Comparison of ENCODE assay signal across 23 cellular contexts in the genomic region with DNA sequence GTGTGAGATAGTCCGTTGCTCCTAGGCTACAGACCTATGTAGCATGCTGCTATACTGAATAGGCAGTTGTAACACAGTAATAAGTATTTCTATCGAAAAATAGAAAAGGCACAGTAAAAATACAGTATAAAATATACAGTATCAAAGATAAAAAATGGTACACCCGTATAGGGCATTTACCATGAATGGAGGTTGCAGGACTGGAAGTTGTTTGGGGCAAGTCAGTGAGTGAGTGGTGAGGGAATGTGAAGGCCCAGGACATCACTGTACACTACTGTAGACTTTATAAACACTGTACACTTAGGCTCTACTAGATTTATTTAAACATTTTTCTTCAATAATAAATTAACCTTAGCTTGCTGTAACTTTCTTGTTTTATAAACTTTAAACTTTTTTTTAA. TPM values are rescaled to one million over a fixed set of nuclear protein-coding genes. Genes with fewer than 3 reads are reported as not detected.
DNase-seq lines count a peak whose midpoint lies in the region; ATAC-seq and TF ChIP-seq lines count a peak whose summit lies in the region.
"Had no signal": no experiment of that assay in that cellular context is flagged by ENCODE, and none has a peak within 500 bp of the region (broad histone marks: within the 10 kb centered on the region; RNA-seq: fewer than 3 reads in every experiment).

No MANE protein-coding gene starts in this region.

- H2AFZ ChIP-seq in GM23248 = no peak overlapping the region
- no peak overlapping the region for H2AFZ ChIP-seq in smooth muscle cell (ENCODE audit: low read depth)

- TF ChIP-seq EP300 in gastroesophageal sphincter (IDR thresholded peaks at IDR 0.05) = no peak

- peaks cover 36% of the 10 kb centered on the region for H3K4me1 ChIP-seq in GM23248 (ENCODE audit: insufficient read depth)
- H3K4me1 ChIP-seq in RWPE2 (ENCODE audit: insufficient read depth, poor library complexity, severe bottlenecking) = peaks cover 28% of the 10 kb centered on the region
- H3K4me1 ChIP-seq in gastroesophageal sphincter = peaks cover 8 to 80% (median 13%) of the 10 kb centered on the region in 3 donors
- peaks cover 24% of the 10 kb centered on the region for H3K4me1 ChIP-seq in smooth muscle cell (ENCODE audit: low read depth)

- H3K36me3 ChIP-seq in GM23248 (ENCODE audit: low read depth) = no peaks in the 10 kb centered on the region
- H3K36me3 ChIP-seq in RWPE2 (ENCODE audit: low read depth) = peaks cover 12% of the 10 kb centered on the region
- no peaks in the 10 kb centered on the region for H3K36me3 ChIP-seq in gastroesophageal sphincter
- no peaks in the 10 kb centered on the region for H3K36me3 ChIP-seq in smooth muscle cell (ENCODE audit: low read depth)
- H3K36me3 ChIP-seq: right lobe of liver, suprapubic skin had no signal

- H3K27ac ChIP-seq in GM23248 (peak overlapping the region; percentile 87), RWPE2 (ENCODE audit: poor library complexity, severe bottlenecking) (peak overlapping the region; percentile 74), gastroesophageal sphincter (peak overlapping the region in 3 of 4 donors; percentile 71 to 99 (median 98)), smooth muscle cell (ENCODE audit: low read depth) (peak overlapping the region; percentile 72)
- H3K27ac ChIP-seq: HL-60, suprapubic skin had no signal

- peaks cover 0 to 4% (median 2%) of the 10 kb centered on the region in 3 donors for H3K36me3 Mint-ChIP-seq in naive thymus-derived CD8-positive, alpha-beta T cell
- H3K36me3 Mint-ChIP-seq: T-cell had no signal

- WGBS in GM23248 (ENCODE audit: low coverage in 1 of 2, low lambda C conversion rate in 2 of 2, missing lambda C conversion rate in 2 of 2), 2 experiments = 69 to 70% methylated on average over 3 of the region's 3 CpGs
- 48 to 56% methylated on average over 3 of the region's 3 CpGs for WGBS in gastroesophageal sphincter (ENCODE audit: low coverage in 1 of 2), 2 donors
- WGBS in smooth muscle cell (ENCODE audit: low lambda C conversion rate) = 95% methylated on average over 3 of the region's 3 CpGs

- peak overlapping the region; percentile 99 for H3K4me2 ChIP-seq in GM23248 (ENCODE audit: unreplicated experiment)
- H3K4me2 ChIP-seq in smooth muscle cell = no peak overlapping the region

- DNase-seq in GM23248 = no peak
- DNase-seq in RWPE2 (ENCODE audit: low spot score) = no peak
- no peak for DNase-seq in smooth muscle cell (lab: John Stamatoyannopoulos, UW; ENCODE audit: unreplicated experiment)
- no peak for DNase-seq in naive thymus-derived CD8-positive, alpha-beta T cell
- DNase-seq in activated T-cell treated with anti-CD3 and anti-CD28 coated beads, Interleukin-2, amount 50 U/mL, for 1 hour = no peak
- no peak for DNase-seq in AG08395 (ENCODE audit: low spot score)
- DNase-seq: activated naive CD4-positive, alpha-beta T cell treated with Interleukin-2 at 50 U/mL for 16 hours; activated T-cell treated with anti-CD3 and anti-CD28 coated beads, Interleukin-2, amount 50 U/mL, for 4 hours; amniotic stem cell; caudate nucleus; COR-L47; naive thymus-derived CD4-positive, alpha-beta T cell; NCI-H1105; NCI-H2029 treated with DMSO at 0.1 percent for 48 hours; right lobe of liver; SHP77 treated with DMSO at 0.1 percent for 48 hours; T-cell had no signal

- TF ChIP-seq POLR2A in gastroesophageal sphincter (IDR thresholded peaks at IDR 0.05) = no peak

- no peak overlapping the region for H3K27ac Mint-ChIP-seq in naive thymus-derived CD8-positive, alpha-beta T cell
- H3K27ac Mint-ChIP-seq: B cell; memory B cell; naive thymus-derived CD4-positive, alpha-beta T cell; T-cell had no signal

- POLR2A ChIA-PET in naive thymus-derived CD8-positive, alpha-beta T cell (lab: Charles Lee) = no interaction called here

- no peak for TF ChIP-seq CTCF in RWPE2 (IDR thresholded peaks at IDR 0.05; ENCODE audit: poor library complexity, severe bottlenecking)
- TF ChIP-seq CTCF in gastroesophageal sphincter (IDR thresholded peaks at IDR 0.05) = no peak
- no peak for TF ChIP-seq CTCF in smooth muscle cell (IDR thresholded peaks at IDR 0.05; ENCODE audit: borderline replicate concordance, insufficient read depth, poor library complexity, severe bottlenecking)

- H4K20me1 ChIP-seq in GM23248 (ENCODE audit: insufficient read depth) = no peaks in the 10 kb centered on the region
- H4K20me1 ChIP-seq in smooth muscle cell (ENCODE audit: low read depth) = peaks cover 5% of the 10 kb centered on the region

- H3F3A ChIP-seq in GM23248 (ENCODE audit: insufficient read depth) (peaks cover 35% of the 10 kb centered on the region), smooth muscle cell (ENCODE audit: low read depth) (peaks cover 4% of the 10 kb centered on the region)

- H3K9ac ChIP-seq in GM23248 (no peak overlapping the region; the same call in 1 of the 2 replicates), smooth muscle cell (ENCODE audit: low read depth) (no peak overlapping the region)

- peaks cover 0 to 2% (median 0%) of the 10 kb centered on the region in 9 donors for H3K9me3 Mint-ChIP-seq in naive thymus-derived CD8-positive, alpha-beta T cell
- H3K9me3 Mint-ChIP-seq: activated T-cell treated with anti-CD3 and anti-CD28 coated beads, Interleukin-2, amount 50 U/mL, for 4 hours; memory B cell had no signal

- H3K79me2 ChIP-seq in GM23248 (ENCODE audit: insufficient read depth) (peaks cover 67% of the 10 kb centered on the region), smooth muscle cell (ENCODE audit: low read depth) (peaks cover 66% of the 10 kb centered on the region)

- no peaks in the 10 kb centered on the region for H3K9me2 ChIP-seq in GM23248 (ENCODE audit: insufficient read depth)

- peaks cover 0 to 9% (median 4%) of the 10 kb centered on the region in 4 donors for H3K4me1 Mint-ChIP-seq in naive thymus-derived CD8-positive, alpha-beta T cell

- ATAC-seq in RWPE2 (ENCODE audit: low read depth) (no peak), gastroesophageal sphincter (no peak)
- no peak for ATAC-seq in naive thymus-derived CD8-positive, alpha-beta T cell
- ATAC-seq: activated T-cell treated with anti-CD3 and anti-CD28 coated beads, Interleukin-2, amount 50 U/mL, for 4 hours; HepG2; naive thymus-derived CD4-positive, alpha-beta T cell; right lobe of liver; T-cell had no signal

- H3K27me3 ChIP-seq in GM23248 (replicated peaks; ENCODE audit: insufficient read depth) (no peaks in the 10 kb centered on the region), RWPE2 (ENCODE audit: insufficient read depth, poor library complexity, severe bottlenecking) (no peaks in the 10 kb centered on the region), gastroesophageal sphincter (no peaks in the 10 kb centered on the region), smooth muscle cell (ENCODE audit: low read depth) (no peaks in the 10 kb centered on the region)
- H3K27me3 ChIP-seq: right lobe of liver, suprapubic skin had no signal

- H3K4me3 Mint-ChIP-seq in naive thymus-derived CD8-positive, alpha-beta T cell = no peak overlapping the region
- H3K4me3 Mint-ChIP-seq: activated T-cell treated with anti-CD3 and anti-CD28 coated beads, Interleukin-2, amount 50 U/mL, for 4 hours; B cell; memory B cell; naive thymus-derived CD4-positive, alpha-beta T cell; T-cell had no signal

- H3K9me3 ChIP-seq in GM23248 (ENCODE audit: low read depth) (no peaks in the 10 kb centered on the region), RWPE2 (ENCODE audit: severe bottlenecking) (no peaks in the 10 kb centered on the region), gastroesophageal sphincter (no peaks in the 10 kb centered on the region), smooth muscle cell (replicated peaks; ENCODE audit: low read depth) (no peaks in the 10 kb centered on the region)
- H3K9me3 ChIP-seq: right lobe of liver, suprapubic skin had no signal

- H3K4me3 ChIP-seq in GM23248 (no peak overlapping the region; the same call in 1 of the 2 replicates), RWPE2 (ENCODE audit: severe bottlenecking) (no peak overlapping the region), gastroesophageal sphincter (peak overlapping the region; percentile 67 to 89), smooth muscle cell (no peak overlapping the region)
- H3K4me3 ChIP-seq: suprapubic skin had no signal

- H3K27me3 Mint-ChIP-seq in naive thymus-derived CD8-positive, alpha-beta T cell = peaks cover 19 to 33% (median 23%) of the 10 kb centered on the region in 5 donors
- H3K27me3 Mint-ChIP-seq: memory B cell had no signal

- in situ Hi-C loops in GM23248 (cut with MboI) = no loop called here

RNA-seq across cellular contexts. Expression of gene MAP3K20, which starts 3.5 kb away (rescaled TPM):
- 55.0 and 57.3 TPM in 2 replicates for total RNA-seq in GM23248 (2014; rRNA removed; shearing (Covaris generic))
- polyA plus RNA-seq in GM23248 (2016; fragmentation: Nextera tagmentation; extraction: Ambion mirVana) = 68.9 and 71.6 TPM in 2 replicates
- 100 to 1,000 TPM; 318 to 496 (median 327) TPM for total RNA-seq in gastroesophageal sphincter
- total RNA-seq in smooth muscle cell = 29.2 and 35.1 TPM in 2 replicates
- polyA plus RNA-seq in smooth muscle cell = 20.8 and 25.8 TPM in 2 replicates
- under 1 TPM; 0.74 to 0.78 TPM for total RNA-seq in naive thymus-derived CD8-positive, alpha-beta T cell
- 1 to 10 TPM in 1 of 3 donors, under 1 TPM in 1, not detected in 1; 0.42 to 2.6 TPM for polyA plus RNA-seq in naive thymus-derived CD8-positive, alpha-beta T cell

Comparison
In these comparisons a context has a peak if more than half of its experiments do, and no peak if none do; other contexts are left out.
1. H3K4me3 ChIP-seq: peak in gastroesophageal sphincter (2 of 2); none in GM23248 (single experiment), RWPE2 (single experiment) and smooth muscle cell (single experiment).
2. RNA of gene MAP3K20, which starts 3.5 kb away (total RNA-seq): 318 to 496 TPM in gastroesophageal sphincter, 55.0 to 57.3 TPM in GM23248 and 29.2 to 35.1 TPM in smooth muscle cell; 0.74 to 0.78 TPM in naive thymus-derived CD8-positive, alpha-beta T cell; every median in the first group is over 10 times any median in the second.
3. Peak in every context shown above with its lines, with median percentiles within 50 percentile points of each other: H3K27ac ChIP-seq.